Comparison of ENCODE assay signal across 22 cellular contexts in the genomic region with DNA sequence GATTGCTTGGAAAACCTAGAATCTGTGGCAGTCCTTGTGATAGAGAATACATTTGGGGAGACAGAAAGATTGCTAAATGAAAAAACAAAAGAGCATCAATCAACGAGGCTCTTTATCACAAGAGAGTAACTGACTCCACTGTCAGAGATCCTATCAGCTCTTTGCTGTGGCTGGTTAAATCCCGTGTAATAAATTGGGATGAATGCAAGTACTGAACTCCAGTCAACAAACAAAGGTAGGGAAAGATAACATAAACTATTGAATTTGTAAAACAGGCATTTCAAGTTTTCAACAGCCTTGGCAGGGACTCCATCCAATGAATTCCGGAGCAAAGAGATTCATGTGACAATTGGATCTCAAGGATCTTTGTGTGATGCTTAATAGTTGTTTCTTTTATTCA. TPM values are rescaled to one million over a fixed set of nuclear protein-coding genes. Genes with fewer than 3 reads are reported as not detected.
DNase-seq lines count a peak whose midpoint lies in the region; TF ChIP-seq lines count a peak whose summit lies in the region.
"Had no signal": no experiment of that assay in that cellular context is flagged by ENCODE, and none has a peak within 500 bp of the region (broad histone marks: within the 10 kb centered on the region; RNA-seq: fewer than 3 reads in every experiment).

No MANE protein-coding gene starts in this region.

- H2AFZ ChIP-seq in hepatocyte: no peak overlapping the region

- BruUV-seq in Calu3 (replicated peaks; lab: Mats Ljungman, UMichigan): no TSS peak

- H3K27ac Mint-ChIP-seq in Calu3 (ENCODE audit: unreplicated experiment): no peak overlapping the region
- H3K27ac Mint-ChIP-seq: activated CD4-positive, alpha-beta memory T cell treated with anti-CD3 and anti-CD28 coated beads for 36 hours; CD4-positive, alpha-beta T cell; stimulated activated naive CD8-positive, alpha-beta T cell treated with anti-CD3 and anti-CD28 coated beads, Interleukin-15, amount 100 ng/mL, for 72 hours had no signal

- 8% methylated on average over 3 of the region's 3 CpGs for WGBS in hepatocyte (ENCODE audit: low lambda C conversion rate, missing lambda C conversion rate)

- H3K27ac ChIP-seq in hepatocyte (no peak overlapping the region), tibial artery (no peak overlapping the region)
- H3K27ac ChIP-seq: epithelial cell of prostate, tibial nerve had no signal

- H3K79me2 ChIP-seq in hepatocyte: no peaks in the 10 kb centered on the region

- H3K4me3 ChIP-seq in hepatocyte: no peak overlapping the region
- no peak overlapping the region for H3K4me3 ChIP-seq in tibial artery
- H3K4me3 ChIP-seq: tibial nerve had no signal

- H3K4me2 ChIP-seq in hepatocyte: peak overlapping the region; percentile 39

- H3K9me3 ChIP-seq in hepatocyte (ENCODE audit: low read depth): no peaks in the 10 kb centered on the region
- H3K9me3 ChIP-seq in tibial artery: no peaks in the 10 kb centered on the region
- H3K9me3 ChIP-seq: tibial nerve had no signal

- peaks cover 11% of the 10 kb centered on the region for H3K4me1 Mint-ChIP-seq in Calu3 (ENCODE audit: low read depth, unreplicated experiment)
- H3K4me1 Mint-ChIP-seq: stimulated activated naive CD8-positive, alpha-beta T cell treated with anti-CD3 and anti-CD28 coated beads, Interleukin-15, amount 100 ng/mL, for 72 hours had no signal

- H3K9me3 Mint-ChIP-seq in Calu3 (ENCODE audit: low read depth, unreplicated experiment): no peaks in the 10 kb centered on the region
- H3K9me3 Mint-ChIP-seq: activated CD4-positive, alpha-beta memory T cell treated with anti-CD3 and anti-CD28 coated beads for 36 hours; CD4-positive, alpha-beta T cell; stimulated activated naive CD8-positive, alpha-beta T cell treated with anti-CD3 and anti-CD28 coated beads, Interleukin-15, amount 100 ng/mL, for 72 hours had no signal

- no peaks in the 10 kb centered on the region for H3K27me3 Mint-ChIP-seq in Calu3 (ENCODE audit: unreplicated experiment)
- H3K27me3 Mint-ChIP-seq: activated CD4-positive, alpha-beta memory T cell treated with anti-CD3 and anti-CD28 coated beads for 36 hours; CD4-positive, alpha-beta T cell; stimulated activated naive CD8-positive, alpha-beta T cell treated with anti-CD3 and anti-CD28 coated beads, Interleukin-15, amount 100 ng/mL, for 72 hours had no signal

- no peaks in the 10 kb centered on the region for H4K20me1 ChIP-seq in hepatocyte (ENCODE audit: insufficient read depth, poor library complexity, severe bottlenecking)

- CTCF ChIA-PET in Calu3 (lab: Charles Lee): no interaction called here

- no peaks in the 10 kb centered on the region for H3K4me1 ChIP-seq in hepatocyte (ENCODE audit: insufficient read depth)
- H3K4me1 ChIP-seq in tibial artery: no peaks in the 10 kb centered on the region

- TF ChIP-seq CTCF in Calu3 (IDR thresholded peaks at IDR 0.05; ENCODE audit: unreplicated experiment) (no peak), hepatocyte (IDR thresholded peaks at IDR 0.05; ENCODE audit: poor library complexity) (no peak), tibial artery (IDR thresholded peaks at IDR 0.05) (no peak)

- intact Hi-C loops in Calu3 (cut with micrococcal nuclease; ENCODE audit: unreplicated experiment): no loop called here
- intact Hi-C loops in tibial artery (cut with DNase I; ENCODE audit: low total_unique reads): no loop called here

- H3K36me3 ChIP-seq in hepatocyte (replicated peaks; ENCODE audit: insufficient read depth, low read depth) (no peaks in the 10 kb centered on the region), tibial artery (no peaks in the 10 kb centered on the region)
- H3K36me3 ChIP-seq: tibial nerve had no signal

- peak; percentile 2 for DNase-seq in Calu3
- DNase-seq in DMS53 treated with DMSO at 0.1 percent for 48 hours (lab: John Stamatoyannopoulos, UW; ENCODE audit: unreplicated experiment): peak; percentile 28
- peak; percentile 60 for DNase-seq in NCI-H69 (lab: John Stamatoyannopoulos, UW)
- no peak for DNase-seq in hepatocyte (ENCODE audit: low spot score)
- no peak for DNase-seq in mucosa of gallbladder (ENCODE audit: low spot score)
- no peak for DNase-seq in activated effector memory CD4-positive, alpha-beta T cell treated with anti-CD3 and anti-CD28 coated beads, Interleukin-2, amount 50 U/mL, for 16 hours
- no peak for DNase-seq in tibial artery
- DNase-seq: activated CD4-positive, alpha-beta memory T cell treated with anti-CD3 and anti-CD28 coated beads for 36 hours; activated effector memory CD4-positive, alpha-beta T cell treated with Interleukin-2 at 50 U/mL for 16 hours; activated T-cell treated with anti-CD3 and anti-CD28 coated beads for 4 hours; CD4-positive, alpha-beta T cell; DMS 273 treated with DMSO at 0.1 percent for 48 hours; head of caudate nucleus; Karpas-422; kidney glomerular epithelial cell; mammary epithelial cell; NCI-H1092 treated with DMSO at 0.1 percent for 48 hours; NCI-H2081; NCI-H524 treated with DMSO at 0.1 percent for 48 hours; stimulated activated naive CD8-positive, alpha-beta T cell treated with anti-CD3 and anti-CD28 coated beads, Interleukin-15, amount 100 ng/mL, for 72 hours had no signal

- H3K27me3 ChIP-seq in hepatocyte (no peaks in the 10 kb centered on the region), tibial artery (no peaks in the 10 kb centered on the region)
- H3K27me3 ChIP-seq: tibial nerve had no signal

- no peaks in the 10 kb centered on the region for H3K36me3 Mint-ChIP-seq in Calu3 (ENCODE audit: insufficient read depth, unreplicated experiment)
- H3K36me3 Mint-ChIP-seq: activated CD4-positive, alpha-beta memory T cell treated with anti-CD3 and anti-CD28 coated beads for 36 hours had no signal

- H3K4me3 Mint-ChIP-seq in Calu3 (ENCODE audit: low read depth, unreplicated experiment): no peak overlapping the region
- H3K4me3 Mint-ChIP-seq: activated CD4-positive, alpha-beta memory T cell treated with anti-CD3 and anti-CD28 coated beads for 36 hours; CD4-positive, alpha-beta T cell; stimulated activated naive CD8-positive, alpha-beta T cell treated with anti-CD3 and anti-CD28 coated beads, Interleukin-15, amount 100 ng/mL, for 72 hours had no signal

- H3K9me2 ChIP-seq in hepatocyte (replicated peaks; ENCODE audit: insufficient read depth): no peaks in the 10 kb centered on the region

RNA-seq across cellular contexts. Expression of gene MMRN1, which starts 21.3 kb away (rescaled TPM):
- total RNA-seq in Calu3 (2022): not detected in 2 replicates
- 0.60 and 1.4 TPM in 2 replicates for total RNA-seq in hepatocyte
- 1.1 TPM in 1 of 2 replicates, not detected in the other for polyA plus RNA-seq in hepatocyte
- total RNA-seq in mucosa of gallbladder: 12.5 TPM
- polyA plus RNA-seq: mammary epithelial cell had no signal

Comparison
In these comparisons a context has a peak if more than half of its experiments do, and no peak if none do; other contexts are left out.
1. DNase-seq: peak in Calu3 (single experiment), DMS53 treated with DMSO at 0.1 percent for 48 hours (single experiment) and NCI-H69 (single experiment); none in hepatocyte (single experiment), mucosa of gallbladder (single experiment), activated effector memory CD4-positive, alpha-beta T cell treated with anti-CD3 and anti-CD28 coated beads, Interleukin-2, amount 50 U/mL, for 16 hours (single experiment) and tibial artery (0 of 2).